ENCODE assay signal across 21 cellular contexts in the genomic region with DNA sequence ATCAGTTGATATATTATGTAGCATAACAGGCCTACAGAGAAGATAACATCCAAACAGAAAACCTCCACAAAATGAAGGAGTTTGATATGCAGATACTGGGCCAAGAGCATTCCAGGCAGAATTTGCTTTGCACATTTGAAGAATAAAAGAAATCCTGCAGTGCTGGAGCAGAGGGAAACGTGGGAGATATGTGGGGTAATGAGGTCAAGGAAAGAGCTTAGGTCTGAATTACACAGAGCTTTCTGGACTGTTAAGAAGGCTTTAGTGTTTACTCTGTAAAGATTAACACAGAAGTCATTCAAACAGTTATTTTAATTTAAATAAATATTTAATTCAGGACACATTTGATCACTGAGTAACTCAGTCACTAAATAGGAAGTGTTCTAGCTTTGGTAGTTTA.
DNase-seq lines count a peak whose midpoint lies in the region; ATAC-seq and TF ChIP-seq lines count a peak whose summit lies in the region.
"Had no signal": no experiment of that assay in that cellular context is flagged by ENCODE, and none has a peak within 500 bp of the region (broad histone marks: within the 10 kb centered on the region; RNA-seq: fewer than 3 reads in every experiment).

No MANE protein-coding gene starts in this region.

- no peak overlapping the region for H3K27ac ChIP-seq in IMR-90 (ENCODE audit: insufficient read depth, low read length)
- H3K27ac ChIP-seq: BLaER1 had no signal

- dilution Hi-C loops in IMR-90 (cut with HindIII; ENCODE audit: low sequenced_read_pairs, unreplicated experiment), result no loop called here

- H3K27ac Mint-ChIP-seq in nephron progenitor cell, result peak overlapping the region; percentile 25
- H3K27ac Mint-ChIP-seq: CD14-positive monocyte; CD4-positive, alpha-beta memory T cell; CD4-positive, CD25-positive, alpha-beta regulatory T cell had no signal

- intact Hi-C loops in IMR-90 (cut with micrococcal nuclease), result no loop called here
- intact Hi-C loops in mucosa of descending colon (cut with DNase I, micrococcal nuclease), result no loop called here

- H2AFZ ChIP-seq in IMR-90 (replicated peaks; ENCODE audit: low read length, poor library complexity), result no peak overlapping the region

- no CpG with 5 or more reads among the region's 1 CpG for WGBS in IMR-90 (ENCODE audit: extremely low coverage in 2 of 2, insufficient read length in 1 of 2), 2 experiments

- H3K36me3 Mint-ChIP-seq in nephron progenitor cell (ENCODE audit: low read depth), result no peaks in the 10 kb centered on the region
- H3K36me3 Mint-ChIP-seq: CD14-positive monocyte; CD4-positive, alpha-beta memory T cell; CD4-positive, CD25-positive, alpha-beta regulatory T cell; CD8-positive, alpha-beta memory T cell had no signal

- H3K9me3 Mint-ChIP-seq in nephron progenitor cell, result no peaks in the 10 kb centered on the region

- H3K56ac ChIP-seq in IMR-90 (ENCODE audit: extremely low read depth, insufficient read depth, low read length), result no peak overlapping the region

- H3K27me3 Mint-ChIP-seq in nephron progenitor cell (ENCODE audit: low read depth, poor library complexity), result no peaks in the 10 kb centered on the region
- H3K27me3 Mint-ChIP-seq: CD4-positive, alpha-beta memory T cell; CD4-positive, CD25-positive, alpha-beta regulatory T cell; CD8-positive, alpha-beta memory T cell had no signal

- TF ChIP-seq POLR2A in IMR-90 (IDR thresholded peaks at IDR 0.05; ENCODE audit: low read depth, low read length), result no peak

- POLR2A ChIA-PET in IMR-90 (lab: Charles Lee; ENCODE audit: unreplicated experiment), result no interaction called here

- peaks cover 16% of the 10 kb centered on the region for H3K4me1 Mint-ChIP-seq in nephron progenitor cell
- H3K4me1 Mint-ChIP-seq: CD14-positive monocyte; CD4-positive, alpha-beta memory T cell; CD4-positive, CD25-positive, alpha-beta regulatory T cell; CD8-positive, alpha-beta memory T cell had no signal

- CTCF ChIA-PET in IMR-90 (lab: Yijun Ruan, JAX), result no interaction called here

- H3K36me3 ChIP-seq in IMR-90 (ENCODE audit: control insufficient read depth, insufficient read depth, low read length), result no peaks in the 10 kb centered on the region
- no peaks in the 10 kb centered on the region for H3K36me3 ChIP-seq in mucosa of descending colon (ENCODE audit: low read depth)
- H3K36me3 ChIP-seq: BE2C, BLaER1 had no signal

- no peaks in the 10 kb centered on the region for H4K20me1 ChIP-seq in IMR-90 (ENCODE audit: insufficient read depth, low read length)
- H4K20me1 ChIP-seq: BLaER1 had no signal

- H3K23ac ChIP-seq in IMR-90 (ENCODE audit: low read depth, low read length), result no peak overlapping the region

- no peak overlapping the region for H3K4me3 Mint-ChIP-seq in nephron progenitor cell
- H3K4me3 Mint-ChIP-seq: CD14-positive monocyte; CD4-positive, alpha-beta memory T cell; CD4-positive, CD25-positive, alpha-beta regulatory T cell; CD8-positive, alpha-beta memory T cell had no signal

- peak overlapping the region; percentile 46 for H2BK5ac ChIP-seq in IMR-90 (ENCODE audit: low read depth, low read length, poor library complexity, severe bottlenecking)

- H3K18ac ChIP-seq in IMR-90 (ENCODE audit: low read depth, low read length), result peak overlapping the region; percentile 58; the same call in 1 of the 2 replicates

- H3K14ac ChIP-seq in IMR-90 (replicated peaks; ENCODE audit: low read depth, low read length), result no peak overlapping the region

- H3K9me1 ChIP-seq in IMR-90 (ENCODE audit: insufficient read depth, low read length), result no peaks in the 10 kb centered on the region

- no peaks in the 10 kb centered on the region for H3K27me3 ChIP-seq in IMR-90 (ENCODE audit: control insufficient read depth, insufficient read depth, low read length)
- H3K27me3 ChIP-seq: BE2C, BLaER1 had no signal

- no peak overlapping the region for H3K4me2 ChIP-seq in IMR-90 (ENCODE audit: low read depth, low read length)
- H3K4me2 ChIP-seq: BLaER1 had no signal

- no peaks in the 10 kb centered on the region for H3K79me1 ChIP-seq in IMR-90 (ENCODE audit: low read depth in 1 of 2, low read length in 2 of 2)

- H3K9ac ChIP-seq in IMR-90 (ENCODE audit: low read depth, low read length), result no peak overlapping the region
- H3K9ac ChIP-seq: BLaER1 had no signal

- TF ChIP-seq CTCF in IMR-90 (conservative IDR thresholded peaks at IDR 0.05; ENCODE audit: low read depth, low read length) (no peak), nephron progenitor cell (IDR thresholded peaks at IDR 0.05) (no peak), retinal pigment epithelial cell (conservative IDR thresholded peaks at IDR 0.05; ENCODE audit: low read depth, low read length) (no peak), mucosa of descending colon (IDR thresholded peaks at IDR 0.05) (no peak), GM13977 (IDR thresholded peaks at IDR 0.05; ENCODE audit: extremely low read depth, insufficient read depth, missing control alignments) (no peak)

- H3K4me3 ChIP-seq in IMR-90 (ENCODE audit: insufficient read depth, low read depth, low read length) (no peak overlapping the region), retinal pigment epithelial cell (ENCODE audit: low read length) (no peak overlapping the region), mucosa of descending colon (no peak overlapping the region)
- H3K4me3 ChIP-seq: BLaER1 had no signal

- peak overlapping the region; percentile 72; the same call in 1 of the 2 replicates for H4K5ac ChIP-seq in IMR-90 (ENCODE audit: low read depth, low read length)

- H3K4me1 ChIP-seq in IMR-90 (ENCODE audit: control insufficient read depth, insufficient read depth, low read length), result peaks cover 8% of the 10 kb centered on the region; the same call in 1 of the 2 replicates
- no peaks in the 10 kb centered on the region for H3K4me1 ChIP-seq in mucosa of descending colon (ENCODE audit: low read depth)
- H3K4me1 ChIP-seq: BE2C had no signal

- H2BK15ac ChIP-seq in IMR-90 (ENCODE audit: low read depth, low read length), result no peak overlapping the region

- DNase-seq in IMR-90, result no peak
- peak; percentile 27 for DNase-seq in left kidney (ENCODE audit: low read depth, low spot score)
- DNase-seq in nephron progenitor cell, result no peak
- DNase-seq in retinal pigment epithelial cell (ENCODE audit: low read depth), result peak; percentile 39
- DNase-seq in NCI-H187 (lab: John Stamatoyannopoulos, UW), result no peak
- DNase-seq in mucosa of descending colon, result no peak
- DNase-seq in retina, result no peak
- no peak for DNase-seq in GM13977 (ENCODE audit: low spot score)
- DNase-seq: 8988T; ACHN; BE2C; C1 segment of cervical spinal cord; Calu3; CD4-positive, alpha-beta memory T cell; CD4-positive, CD25-positive, alpha-beta regulatory T cell; CD8-positive, alpha-beta memory T cell; COR-L47; DMS79 treated with DMSO at 0.1 percent for 48 hours; GF-D8 had no signal

- in situ Hi-C loops in IMR-90 (cut with MboI; ENCODE audit: low sequenced_read_pairs), result no loop called here
- in situ Hi-C loops in GM13977 (cut with MboI; ENCODE audit: low pct_unique_long_range_greater_than_20kb, low sequenced_read_pairs, unreplicated experiment), result no loop called here

- H2AK9ac ChIP-seq in IMR-90 (replicated peaks; ENCODE audit: low read depth, low read length, poor library complexity), result no peak overlapping the region

- no peak overlapping the region for H3K4ac ChIP-seq in IMR-90 (ENCODE audit: low read depth, low read length)

- no peak overlapping the region for H4K8ac ChIP-seq in IMR-90 (ENCODE audit: low read depth in 2 of 2, low read length in 2 of 2)

- TF ChIP-seq RAD21 in IMR-90 (IDR thresholded peaks at IDR 0.05; ENCODE audit: low read length), result no peak

- peak; percentile 50 for ATAC-seq in IMR-90 (ENCODE audit: low read depth)
- ATAC-seq in mucosa of descending colon, result no peak

- H4K91ac ChIP-seq in IMR-90 (ENCODE audit: insufficient read depth, low read depth, low read length), result no peak overlapping the region

- H3K9me3 ChIP-seq in IMR-90 (ENCODE audit: control insufficient read depth, insufficient read depth, low read length) (no peaks in the 10 kb centered on the region), mucosa of descending colon (no peaks in the 10 kb centered on the region)
- H3K9me3 ChIP-seq: BE2C, BLaER1 had no signal

- H2BK20ac ChIP-seq in IMR-90 (ENCODE audit: low read depth, low read length), result peak overlapping the region; percentile 9; the same call in 1 of the 2 replicates

- no TSS peak for BruUV-seq in IMR-90 (replicated peaks; lab: Mats Ljungman, UMichigan)

- no peak overlapping the region for H2AK5ac ChIP-seq in IMR-90 (ENCODE audit: low read depth, low read length)

- no peak overlapping the region for H2BK120ac ChIP-seq in IMR-90 (ENCODE audit: low read depth, low read length)

TF ChIP-seq in IMR-90, 13 proteins besides CTCF, POLR2A, EP300 and RAD21:
- TF ChIP-seq MXI1 (IDR thresholded peaks at IDR 0.05; ENCODE audit: borderline replicate concordance, low read depth, low read length), result no peak
- no peak for TF ChIP-seq NFE2L2 (IDR thresholded peaks at IDR 0.05; ENCODE audit: low read depth, low read length)
- TF ChIP-seq BHLHE40 (IDR thresholded peaks at IDR 0.05; ENCODE audit: low read depth, low read length), result no peak
- TF ChIP-seq MAZ (IDR thresholded peaks at IDR 0.05; ENCODE audit: borderline replicate concordance, low read depth, low read length), result no peak
- no peak for TF ChIP-seq CHD1 (IDR thresholded peaks at IDR 0.05; ENCODE audit: low read depth, low read length)
- TF ChIP-seq, protein P1, sequence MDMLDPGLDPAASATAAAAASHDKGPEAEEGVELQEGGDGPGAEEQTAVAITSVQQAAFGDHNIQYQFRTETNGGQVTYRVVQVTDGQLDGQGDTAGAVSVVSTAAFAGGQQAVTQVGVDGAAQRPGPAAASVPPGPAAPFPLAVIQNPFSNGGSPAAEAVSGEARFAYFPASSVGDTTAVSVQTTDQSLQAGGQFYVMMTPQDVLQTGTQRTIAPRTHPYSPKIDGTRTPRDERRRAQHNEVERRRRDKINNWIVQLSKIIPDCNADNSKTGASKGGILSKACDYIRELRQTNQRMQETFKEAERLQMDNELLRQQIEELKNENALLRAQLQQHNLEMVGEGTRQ (IDR thresholded peaks at IDR 0.05; ENCODE audit: low read depth, low read length), result no peak
- TF ChIP-seq SMC3 (IDR thresholded peaks at IDR 0.05; ENCODE audit: low read depth, low read length), result no peak
- TF ChIP-seq RFX5 (IDR thresholded peaks at IDR 0.05; ENCODE audit: low read depth, low read length), result no peak
- TF ChIP-seq MAFK (IDR thresholded peaks at IDR 0.05; ENCODE audit: low read depth, low read length), result no peak
- TF ChIP-seq, protein P2, sequence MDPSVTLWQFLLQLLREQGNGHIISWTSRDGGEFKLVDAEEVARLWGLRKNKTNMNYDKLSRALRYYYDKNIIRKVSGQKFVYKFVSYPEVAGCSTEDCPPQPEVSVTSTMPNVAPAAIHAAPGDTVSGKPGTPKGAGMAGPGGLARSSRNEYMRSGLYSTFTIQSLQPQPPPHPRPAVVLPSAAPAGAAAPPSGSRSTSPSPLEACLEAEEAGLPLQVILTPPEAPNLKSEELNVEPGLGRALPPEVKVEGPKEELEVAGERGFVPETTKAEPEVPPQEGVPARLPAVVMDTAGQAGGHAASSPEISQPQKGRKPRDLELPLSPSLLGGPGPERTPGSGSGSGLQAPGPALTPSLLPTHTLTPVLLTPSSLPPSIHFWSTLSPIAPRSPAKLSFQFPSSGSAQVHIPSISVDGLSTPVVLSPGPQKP (IDR thresholded peaks at IDR 0.05; ENCODE audit: borderline replicate concordance, low read depth, low read length), result no peak

Comparison
In these comparisons a context has a peak if more than half of its experiments do, and no peak if none do; other contexts are left out.
1. DNase-seq: peak in left kidney (single experiment) and retinal pigment epithelial cell (single experiment); none in IMR-90 (single experiment), nephron progenitor cell (single experiment), NCI-H187 (0 of 2), mucosa of descending colon (0 of 3), retina (single experiment) and GM13977 (single experiment).